In the genomic region with DNA sequence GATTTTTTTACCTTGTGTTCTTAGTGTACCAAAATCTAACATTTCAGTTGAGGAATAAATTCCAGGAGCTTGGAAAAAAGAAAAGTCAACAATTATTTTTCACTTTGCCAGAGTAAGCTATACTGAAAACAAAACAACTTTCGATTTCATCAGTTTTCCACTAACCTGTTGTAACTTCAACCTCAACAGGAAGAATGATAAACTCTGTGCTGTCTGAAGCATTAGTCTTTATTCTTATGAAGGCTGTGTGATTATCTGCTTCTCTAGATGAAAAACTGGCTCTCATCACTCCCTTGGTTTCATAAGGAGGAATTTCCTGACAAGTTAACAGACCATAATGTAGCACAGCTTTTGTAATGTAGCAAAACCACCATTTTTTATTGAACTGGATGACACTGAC, we compare ENCODE assay signal across 22 cellular contexts.
DNase-seq lines count a peak whose midpoint lies in the region; ATAC-seq and TF ChIP-seq lines count a peak whose summit lies in the region.
"Had no signal": no experiment of that assay in that cellular context is flagged by ENCODE, and none has a peak within 500 bp of the region (broad histone marks: within the 10 kb centered on the region; RNA-seq: fewer than 3 reads in every experiment).

No MANE protein-coding gene starts in this region.

- intact Hi-C loops in right cardiac atrium (cut with DNase I) = no loop called here

- peaks cover 65% of the 10 kb centered on the region for H3K36me3 Mint-ChIP-seq in activated T-cell treated with anti-CD3 and anti-CD28 coated beads, Interleukin-2, amount 50 U/mL, for 24 hours (ENCODE audit: low read depth)

- H3K27me3 ChIP-seq in SK-N-SH (ENCODE audit: insufficient read depth) = no peaks in the 10 kb centered on the region
- no peaks in the 10 kb centered on the region for H3K27me3 ChIP-seq in neutrophil
- no peaks in the 10 kb centered on the region for H3K27me3 ChIP-seq in right cardiac atrium (ENCODE audit: control insufficient read depth, insufficient read depth)
- H3K27me3 ChIP-seq: BLaER1, left lung, ovary, suprapubic skin had no signal

- no peak for TF ChIP-seq EP300 in SK-N-SH (IDR thresholded peaks at IDR 0.05; ENCODE audit: borderline replicate concordance in 1 of 2, low read depth in 1 of 2, low read length in 1 of 2)

- peaks cover 10 to 32% of the 10 kb centered on the region in 2 experiments for H3K36me3 ChIP-seq in SK-N-SH (replicated peaks in 1 of 2; ENCODE audit: control insufficient read depth in 1 of 2, insufficient read depth in 2 of 2, low read length in 1 of 2)
- no peaks in the 10 kb centered on the region for H3K36me3 ChIP-seq in neutrophil
- H3K36me3 ChIP-seq: ovary had no signal

- POLR2A ChIA-PET in SK-N-SH (lab: Yijun Ruan, JAX) = no interaction called here

- no peaks in the 10 kb centered on the region for H3K9me3 ChIP-seq in SK-N-SH
- H3K9me3 ChIP-seq in neutrophil = no peaks in the 10 kb centered on the region
- no peaks in the 10 kb centered on the region for H3K9me3 ChIP-seq in right cardiac atrium (ENCODE audit: control insufficient read depth, low read length)
- H3K9me3 ChIP-seq: left lung, ovary, suprapubic skin had no signal

- no peak for ATAC-seq in right cardiac atrium
- ATAC-seq in HG02642 (IDR thresholded peaks at IDR 0.05; ENCODE audit: poor library complexity, unreplicated experiment) = no peak
- ATAC-seq: left lung; naive thymus-derived CD8-positive, alpha-beta T cell; sciatic nerve had no signal

- CTCF ChIA-PET in SK-N-SH (lab: Yijun Ruan, JAX) = interaction anchor here (0.6 kb wide), 1 partner anchor 556 kb away, joined by 3 read pairs; no protein-coding TSS in a partner anchor

- no peaks in the 10 kb centered on the region for H3F3A ChIP-seq in SK-N-SH (replicated peaks; ENCODE audit: insufficient read depth)

- H3K27ac ChIP-seq in SK-N-SH (ENCODE audit: low read depth in 2 of 2, low read length in 1 of 2) = no peak overlapping the region; a peak in 1 of 4 replicates
- H3K27ac ChIP-seq in neutrophil = peak overlapping the region; percentile 74
- H3K27ac ChIP-seq in right cardiac atrium (ENCODE audit: low read length) = no peak overlapping the region
- H3K27ac ChIP-seq: BLaER1, ovary, suprapubic skin, WERI-Rb-1 had no signal

- H2AFZ ChIP-seq in SK-N-SH (ENCODE audit: low read depth) = no peak overlapping the region

- peak overlapping the region; percentile 61 for H3K27ac Mint-ChIP-seq in activated T-cell treated with anti-CD3 and anti-CD28 coated beads, Interleukin-2, amount 50 U/mL, for 24 hours
- H3K27ac Mint-ChIP-seq: activated naive CD4-positive, alpha-beta T cell treated with anti-CD3 and anti-CD28 coated beads, Interleukin-2, amount 10 ng/mL, durations not matched to agents 7 days and 5 days; mesothelial cell of epicardium had no signal

- H3K4me3 Mint-ChIP-seq in activated T-cell treated with anti-CD3 and anti-CD28 coated beads, Interleukin-2, amount 50 U/mL, for 24 hours = no peak overlapping the region
- H3K4me3 Mint-ChIP-seq: activated naive CD4-positive, alpha-beta T cell treated with anti-CD3 and anti-CD28 coated beads, Interleukin-2, amount 10 ng/mL, durations not matched to agents 7 days and 5 days; mesothelial cell of epicardium; naive thymus-derived CD8-positive, alpha-beta T cell had no signal

- no peak for DNase-seq in activated T-cell treated with anti-CD3 and anti-CD28 coated beads, Interleukin-2, amount 50 U/mL, for 24 hours
- DNase-seq in activated T-cell treated with anti-CD3 and anti-CD28 coated beads, Interleukin-2, amount 50 U/mL, for 48 hours = no peak
- no peak for DNase-seq in SK-N-SH
- peak; percentile 29 for DNase-seq in choroid plexus epithelial cell (ENCODE audit: low read depth)
- no peak for DNase-seq in AG20443 (ENCODE audit: low spot score)
- no peak for DNase-seq in right cardiac atrium
- DNase-seq: activated CD4-positive, alpha-beta T cell treated with anti-CD3 and anti-CD28 coated beads, Interleukin-2, amount 50 U/mL, for 48 hours; activated naive CD4-positive, alpha-beta T cell treated with anti-CD3 and anti-CD28 coated beads, Interleukin-2, amount 10 ng/mL, durations not matched to agents 7 days and 5 days; H7; left lung; naive thymus-derived CD8-positive, alpha-beta T cell; NCI-H1436; NCI-H510A treated with DMSO at 0.1 percent for 48 hours; NK-92 treated with Interleukin-12 subunit alpha and Interleukin-12 subunit beta, amount 100 ng/mL, for 24 hours; ovary; WERI-Rb-1 had no signal

- peaks cover 0 to 2% of the 10 kb centered on the region in 2 experiments; a peak in 1 of 4 replicates for H3K4me1 ChIP-seq in SK-N-SH (ENCODE audit: control insufficient read depth in 1 of 2, insufficient read depth in 2 of 2, low read depth in 1 of 2, low read length in 1 of 2)
- peaks cover 32% of the 10 kb centered on the region in 2 experiments for H3K4me1 ChIP-seq in neutrophil (ENCODE audit: control insufficient read depth in 1 of 2, insufficient read depth in 1 of 2, low read depth in 1 of 2, low read length in 1 of 2)
- no peaks in the 10 kb centered on the region for H3K4me1 ChIP-seq in right cardiac atrium (ENCODE audit: control insufficient read depth, insufficient read depth, low read length)
- H3K4me1 ChIP-seq: left lung, suprapubic skin had no signal

- H4K20me1 ChIP-seq in SK-N-SH (ENCODE audit: insufficient read depth) = no peaks in the 10 kb centered on the region
- H4K20me1 ChIP-seq: BLaER1 had no signal

- H3K9ac ChIP-seq in SK-N-SH = no peak overlapping the region
- H3K9ac ChIP-seq: BLaER1 had no signal

- H3K4me3 ChIP-seq in SK-N-SH (ENCODE audit: low read depth in 2 of 2, low read length in 1 of 2) = no peak overlapping the region
- H3K4me3 ChIP-seq in choroid plexus epithelial cell (ENCODE audit: low read depth, low read length) = no peak overlapping the region
- peak overlapping the region; percentile 11 to 24 for H3K4me3 ChIP-seq in neutrophil (ENCODE audit: low read depth in 1 of 2, low read length in 1 of 2)
- no peak overlapping the region for H3K4me3 ChIP-seq in right cardiac atrium (ENCODE audit: low read length)
- H3K4me3 ChIP-seq: BLaER1, left lung, ovary, suprapubic skin had no signal

- no peak for TF ChIP-seq RAD21 in SK-N-SH (IDR thresholded peaks at IDR 0.05; ENCODE audit: low read length)

- no peaks in the 10 kb centered on the region for H3K9me2 ChIP-seq in SK-N-SH

- no peaks in the 10 kb centered on the region for H3K9me3 Mint-ChIP-seq in activated T-cell treated with anti-CD3 and anti-CD28 coated beads, Interleukin-2, amount 50 U/mL, for 24 hours
- H3K9me3 Mint-ChIP-seq: activated naive CD4-positive, alpha-beta T cell treated with anti-CD3 and anti-CD28 coated beads, Interleukin-2, amount 10 ng/mL, durations not matched to agents 7 days and 5 days; naive thymus-derived CD8-positive, alpha-beta T cell had no signal

- H3K4me2 ChIP-seq in SK-N-SH = no peak overlapping the region
- H3K4me2 ChIP-seq: BLaER1 had no signal

- no peaks in the 10 kb centered on the region for H3K79me2 ChIP-seq in SK-N-SH (ENCODE audit: insufficient read depth)

- H3K4me1 Mint-ChIP-seq in activated T-cell treated with anti-CD3 and anti-CD28 coated beads, Interleukin-2, amount 50 U/mL, for 24 hours (ENCODE audit: low read depth) = peaks cover 12% of the 10 kb centered on the region
- H3K4me1 Mint-ChIP-seq: mesothelial cell of epicardium had no signal

- TF ChIP-seq CTCF in SK-N-SH (IDR thresholded peaks at IDR 0.05) (no peak), choroid plexus epithelial cell (conservative IDR thresholded peaks at IDR 0.05; ENCODE audit: low read depth, low read length) (no peak), neutrophil (IDR thresholded peaks at IDR 0.05) (no peak)

- H3K27me3 Mint-ChIP-seq in activated T-cell treated with anti-CD3 and anti-CD28 coated beads, Interleukin-2, amount 50 U/mL, for 24 hours = no peaks in the 10 kb centered on the region
- H3K27me3 Mint-ChIP-seq: activated naive CD4-positive, alpha-beta T cell treated with anti-CD3 and anti-CD28 coated beads, Interleukin-2, amount 10 ng/mL, durations not matched to agents 7 days and 5 days; naive thymus-derived CD8-positive, alpha-beta T cell had no signal

- 87% methylated on average over 1 of the region's 1 CpG for WGBS in SK-N-SH (ENCODE audit: low lambda C conversion rate)
- WGBS in right cardiac atrium = 64% methylated on average over 1 of the region's 1 CpG

TF ChIP-seq in SK-N-SH, 30 proteins besides CTCF, POLR2A, EP300 and RAD21:
- 0 out of 2 replicates have a peak, but pooled peaks have one; percentile 11 for TF ChIP-seq TCF12 (IDR thresholded peaks at IDR 0.05)
- TF ChIP-seq EZH2phosphoT487 (IDR thresholded peaks at IDR 0.05; ENCODE audit: borderline replicate concordance, low read depth) = no peak

Comparison
In these comparisons a context has a peak if more than half of its experiments do, and no peak if none do; other contexts are left out.
1. H3K4me3 ChIP-seq: peak in neutrophil (2 of 2); none in SK-N-SH (0 of 2), choroid plexus epithelial cell (single experiment) and right cardiac atrium (single experiment).